8 cellular contexts compared by ENCODE assay signal in the genomic region with DNA sequence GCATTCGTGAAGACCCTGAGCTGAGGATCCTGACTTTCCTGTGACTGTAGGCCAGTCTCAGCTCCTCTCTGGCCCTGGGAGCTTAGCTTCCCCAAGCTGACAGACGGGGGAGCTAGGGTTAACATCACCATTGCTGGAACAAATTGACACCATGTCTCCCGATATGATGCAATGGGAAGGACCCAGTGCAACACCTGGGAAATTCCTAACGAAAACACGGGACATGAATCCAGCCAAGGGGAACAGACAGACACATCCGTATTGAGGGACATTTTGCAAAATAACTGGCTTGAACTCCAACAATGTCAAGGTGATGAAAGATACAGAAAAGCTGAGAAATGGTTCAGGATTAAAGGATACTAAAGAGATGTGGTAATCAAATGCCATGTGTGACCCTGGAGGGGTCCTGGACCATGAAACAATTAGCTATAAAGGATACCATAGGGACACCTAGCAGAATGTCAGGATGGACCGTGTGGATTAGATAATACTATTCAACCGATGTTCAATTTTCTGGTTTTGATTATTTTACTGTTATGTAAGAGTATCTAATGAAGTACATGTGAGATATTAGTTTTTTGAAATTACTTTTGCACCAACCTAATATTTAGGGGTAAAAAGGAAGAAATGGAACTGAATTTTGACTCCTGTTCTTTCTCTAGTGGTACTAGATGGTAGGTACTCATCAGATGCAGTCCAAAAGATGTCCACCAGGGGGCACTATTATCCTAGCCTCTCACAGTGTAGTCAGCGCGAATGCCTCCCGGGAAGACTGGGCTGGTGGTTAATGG. TPM values are rescaled to one million over a fixed set of nuclear protein-coding genes. Genes with fewer than 3 reads are reported as not detected.
DNase-seq lines count a peak whose midpoint lies in the region; ATAC-seq, FAIRE-seq and TF ChIP-seq lines count a peak whose summit lies in the region.

No MANE protein-coding gene starts in this region.

- no peaks in the 10 kb centered on the region for H3K27me3 Mint-ChIP-seq in osteocyte (ENCODE audit: unreplicated experiment)
- H3K27me3 Mint-ChIP-seq in type B pancreatic cell = no peaks in the 10 kb centered on the region

- no peak for DNase-seq in RWPE2 (ENCODE audit: low spot score)
- DNase-seq in activated T-helper 9 cell treated with anti-CD3 and anti-CD28 coated beads, Interleukin-2, amount 50 U/mL, for 16 hours (ENCODE audit: low read depth) = peak; percentile 68
- DNase-seq in frontal cortex (ENCODE audit: low spot score in 2 of 2) = peak; percentile 65 to 78
- peak; percentile 93 for DNase-seq in osteocyte (ENCODE audit: extremely low spot score, unreplicated experiment)
- peak; percentile 87 for DNase-seq in type B pancreatic cell (ENCODE audit: extremely low spot score, unreplicated experiment)

- no peaks in the 10 kb centered on the region for H4K20me1 ChIP-seq in DOHH2 (ENCODE audit: control insufficient read depth, insufficient read depth, low read depth, low read length)

- H3K9me3 Mint-ChIP-seq in osteocyte (ENCODE audit: unreplicated experiment) = peaks cover 5% of the 10 kb centered on the region
- peaks cover 6% of the 10 kb centered on the region for H3K9me3 Mint-ChIP-seq in type B pancreatic cell

- no peaks in the 10 kb centered on the region for H3K9me2 ChIP-seq in DOHH2 (replicated peaks; ENCODE audit: control insufficient read depth, low read length)

- H3K27ac ChIP-seq in DOHH2 (ENCODE audit: low read depth, low read length) (no peak overlapping the region), RWPE2 (ENCODE audit: poor library complexity, severe bottlenecking) (no peak overlapping the region)

- peak overlapping the region; percentile 75 for H3K27ac Mint-ChIP-seq in osteocyte (ENCODE audit: unreplicated experiment)
- peak overlapping the region; percentile 36 for H3K27ac Mint-ChIP-seq in type B pancreatic cell

- no peak overlapping the region for H3K4me3 Mint-ChIP-seq in osteocyte (ENCODE audit: unreplicated experiment)
- H3K4me3 Mint-ChIP-seq in type B pancreatic cell = no peak overlapping the region

- TF ChIP-seq CTCF in DOHH2 (IDR thresholded peaks at IDR 0.05; ENCODE audit: low read depth, low read length, poor library complexity, severe bottlenecking) (peak; percentile 76), LNCAP (IDR thresholded peaks at IDR 0.05) (peak; percentile 79), RWPE2 (IDR thresholded peaks at IDR 0.05; ENCODE audit: poor library complexity, severe bottlenecking) (peak; percentile 98), osteocyte (IDR thresholded peaks at IDR 0.05) (peak; percentile 89), type B pancreatic cell (conservative IDR thresholded peaks at IDR 0.05) (peak; percentile 95)

- no peaks in the 10 kb centered on the region for H3K79me2 ChIP-seq in DOHH2 (ENCODE audit: control insufficient read depth, low read length)

- peak; percentile 81 for ATAC-seq in GM21723 (IDR thresholded peaks at IDR 0.05; ENCODE audit: unreplicated experiment)
- peak; percentile 82 for ATAC-seq in RWPE2 (ENCODE audit: low read depth)

- H3K4me1 ChIP-seq in DOHH2 (ENCODE audit: control insufficient read depth, low read length) (peaks cover 13% of the 10 kb centered on the region), RWPE2 (ENCODE audit: insufficient read depth, poor library complexity, severe bottlenecking) (peaks cover 12% of the 10 kb centered on the region)

- H3K36me3 Mint-ChIP-seq in osteocyte (ENCODE audit: unreplicated experiment) = peaks cover 2% of the 10 kb centered on the region
- H3K36me3 Mint-ChIP-seq in type B pancreatic cell = peaks cover 5% of the 10 kb centered on the region

- H3K4me1 Mint-ChIP-seq in osteocyte (ENCODE audit: unreplicated experiment) (peaks cover 29% of the 10 kb centered on the region), type B pancreatic cell (ENCODE audit: unreplicated experiment) (peaks cover 14% of the 10 kb centered on the region)

- H3K4me3 ChIP-seq in DOHH2 (ENCODE audit: low read length) = no peak overlapping the region
- no peak overlapping the region for H3K4me3 ChIP-seq in RWPE2 (ENCODE audit: severe bottlenecking)

- H3K27me3 ChIP-seq in DOHH2 (ENCODE audit: control insufficient read depth, low read length) (no peaks in the 10 kb centered on the region), RWPE2 (ENCODE audit: insufficient read depth, poor library complexity, severe bottlenecking) (no peaks in the 10 kb centered on the region)

- H3K36me3 ChIP-seq in DOHH2 (ENCODE audit: control insufficient read depth, low read length) (no peaks in the 10 kb centered on the region), RWPE2 (ENCODE audit: low read depth) (no peaks in the 10 kb centered on the region)

- H3F3A ChIP-seq in DOHH2 (ENCODE audit: control insufficient read depth, insufficient read depth) = no peaks in the 10 kb centered on the region

- FAIRE-seq in frontal cortex (lab: Jason Lieb, UNC) = peak; percentile 87

- H3K9me3 ChIP-seq in DOHH2 (ENCODE audit: control insufficient read depth, insufficient read depth, low read length) = no peaks in the 10 kb centered on the region
- no peaks in the 10 kb centered on the region for H3K9me3 ChIP-seq in RWPE2 (ENCODE audit: severe bottlenecking)

- H3K4me2 ChIP-seq in DOHH2 (ENCODE audit: low read length) = no peak overlapping the region

RNA-seq across cellular contexts. Expression of gene NDST1, which starts 52.7 kb away (rescaled TPM):
- total RNA-seq in frontal cortex (16.3 TPM), osteocyte (110 and 118 TPM in 2 replicates), type B pancreatic cell (ENCODE audit: low replicate concordance) (96.5 and 101 TPM in 2 replicates)
